ENCODE assay signal across 9 cellular contexts in genomic region chr9:14320272-14321245, GRCh38. TPM values are rescaled to one million over a fixed set of nuclear protein-coding genes. Genes with fewer than 3 reads are reported as not detected.
A peak's percentile ranks its signal among the peaks of the same experiment; 100 is the strongest.
DNase-seq lines count a peak whose midpoint lies in the region; TF ChIP-seq lines count a peak whose summit lies in the region.
"Had no signal": no experiment of that assay in that cellular context is flagged by ENCODE, and none has a peak within 500 bp of the region (broad histone marks: within the 10 kb centered on the region; RNA-seq: fewer than 3 reads in every experiment).

No MANE protein-coding gene starts in this region.

- TF ChIP-seq CTCF in mammary epithelial cell (conservative IDR thresholded peaks at IDR 0.05 in 1 of 2, IDR thresholded peaks at IDR 0.05 in 1 of 2; ENCODE audit: extremely low read depth in 1 of 2, insufficient read depth in 1 of 2, low read depth in 1 of 2, low read length in 2 of 2) (no peak), uterus (IDR thresholded peaks at IDR 0.05) (no peak), GM20000 (IDR thresholded peaks at IDR 0.05; ENCODE audit: extremely low read depth, missing control alignments) (no peak)

- no peaks in the 10 kb centered on the region for H4K20me1 ChIP-seq in mammary epithelial cell (ENCODE audit: insufficient read depth, low read length)

- H2AFZ ChIP-seq in mammary epithelial cell (ENCODE audit: low read depth, low read length), result peak overlapping the region; percentile 46

- peaks cover 18% of the 10 kb centered on the region for H3K79me2 ChIP-seq in mammary epithelial cell (ENCODE audit: insufficient read depth, low read length)

- dilution Hi-C loops in mammary epithelial cell (cut with HindIII; ENCODE audit: low sequenced_read_pairs), result loop anchor here (25.0 kb wide), 1 partner anchor 108 kb away; no protein-coding TSS in a partner anchor

- in situ Hi-C loops in mammary epithelial cell (cut with MboI; ENCODE audit: low sequenced_read_pairs in 2 of 2), result no loop called here

- no peak for TF ChIP-seq POLR2A in uterus (IDR thresholded peaks at IDR 0.05)

- H3K4me2 ChIP-seq in mammary epithelial cell (ENCODE audit: insufficient read depth, low read depth, low read length), result peak overlapping the region; percentile 79

- intact Hi-C loops in mammary epithelial cell (cut with micrococcal nuclease), result loop anchor here (2.0 kb wide), 1 partner anchor 240 kb away; no protein-coding TSS in a partner anchor
- intact Hi-C loops in uterus (cut with DNase I; ENCODE audit: low total_unique reads), result no loop called here

- no TSS peak for BruUV-seq in mammary epithelial cell (replicated peaks; lab: Mats Ljungman, UMichigan)

- H3K36me3 ChIP-seq in mammary epithelial cell (ENCODE audit: insufficient read depth, low read length) (no peaks in the 10 kb centered on the region), uterus (no peaks in the 10 kb centered on the region)

- H3K27me3 ChIP-seq in mammary epithelial cell (ENCODE audit: insufficient read depth, low read length), result no peaks in the 10 kb centered on the region
- H3K27me3 ChIP-seq in uterus, result no peaks in the 10 kb centered on the region

- H3K9ac ChIP-seq in mammary epithelial cell (ENCODE audit: insufficient read depth, low read length), result peak overlapping the region; percentile 85

- H3K9me3 ChIP-seq in mammary epithelial cell (replicated peaks; ENCODE audit: insufficient read depth, low read length) (no peaks in the 10 kb centered on the region), uterus (no peaks in the 10 kb centered on the region)

- DNase-seq in NCI-H1092 (lab: John Stamatoyannopoulos, UW), result peak; percentile 31
- DNase-seq in NCI-H1092 treated with DMSO at 0.1 percent for 48 hours (lab: John Stamatoyannopoulos, UW), result no peak
- DNase-seq in NCI-H2227 (lab: John Stamatoyannopoulos, UW; ENCODE audit: unreplicated experiment), result peak; percentile 22
- DNase-seq in mammary epithelial cell, result peak; percentile 94
- DNase-seq in lung microvascular endothelial cell (ENCODE audit: low read depth in 2 of 2), result peak; percentile 83
- peak in 1 of 2 donors; percentile 59 for DNase-seq in uterus
- DNase-seq in GM20000 (ENCODE audit: low spot score), result no peak
- no peak for DNase-seq in activated CD4-positive, alpha-beta T cell treated with anti-CD3 and anti-CD28 coated beads for 4 hours

- CTCF ChIA-PET in mammary epithelial cell (lab: Charles Lee; ENCODE audit: low non-redundant PET), result interaction anchor here (0.6 kb wide), 1 partner anchor 447 kb away, joined by 4 read pairs; no protein-coding TSS in a partner anchor

- H3K4me1 ChIP-seq in mammary epithelial cell (ENCODE audit: insufficient read depth, low read length) (peaks cover 63% of the 10 kb centered on the region), uterus (peaks cover 0 to 7% of the 10 kb centered on the region in 2 donors)

- WGBS in mammary epithelial cell (ENCODE audit: low coverage, missing lambda C conversion rate), result 2% methylated on average over 13 of the region's 16 CpGs

- peak overlapping the region in 2 of 3 experiments; percentile 65 to 77 for H3K4me3 ChIP-seq in mammary epithelial cell (replicated peaks in 1 of 3; ENCODE audit: insufficient read depth in 1 of 3, low read depth in 2 of 3, low read length in 3 of 3)
- peak overlapping the region; percentile 16 to 70 for H3K4me3 ChIP-seq in uterus

- H3K27ac ChIP-seq in mammary epithelial cell (ENCODE audit: insufficient read depth, low read depth, low read length) (peak overlapping the region; percentile 83), uterus (peak overlapping the region; percentile 95 to 98)
- H3K27ac ChIP-seq: C4-2B had no signal

RNA-seq across cellular contexts. Expression of gene NFIB, which starts 6.6 kb away (rescaled TPM):
- total RNA-seq in mammary epithelial cell (10 to 100 TPM; 64.3 to 96.9 TPM), lung microvascular endothelial cell (111 and 164 TPM in 2 replicates), uterus (100 to 1,000 TPM in 3 of 4 donors, 10 to 100 TPM in 1; 85.3 to 173 (median 115) TPM)
- polyA plus RNA-seq in mammary epithelial cell, result 37.4 TPM
- polyA minus RNA-seq in mammary epithelial cell, result 360 TPM

Comparison
In these comparisons a context has a peak if more than half of its experiments do, and no peak if none do; other contexts are left out.
1. DNase-seq: peak in NCI-H1092 (single experiment), NCI-H2227 (single experiment), mammary epithelial cell (single experiment) and lung microvascular endothelial cell (2 of 2); none in NCI-H1092 treated with DMSO at 0.1 percent for 48 hours (single experiment), GM20000 (single experiment) and activated CD4-positive, alpha-beta T cell treated with anti-CD3 and anti-CD28 coated beads for 4 hours (0 of 2).